Comparison of ENCODE assay signal across 2 cellular contexts in the genomic region with DNA sequence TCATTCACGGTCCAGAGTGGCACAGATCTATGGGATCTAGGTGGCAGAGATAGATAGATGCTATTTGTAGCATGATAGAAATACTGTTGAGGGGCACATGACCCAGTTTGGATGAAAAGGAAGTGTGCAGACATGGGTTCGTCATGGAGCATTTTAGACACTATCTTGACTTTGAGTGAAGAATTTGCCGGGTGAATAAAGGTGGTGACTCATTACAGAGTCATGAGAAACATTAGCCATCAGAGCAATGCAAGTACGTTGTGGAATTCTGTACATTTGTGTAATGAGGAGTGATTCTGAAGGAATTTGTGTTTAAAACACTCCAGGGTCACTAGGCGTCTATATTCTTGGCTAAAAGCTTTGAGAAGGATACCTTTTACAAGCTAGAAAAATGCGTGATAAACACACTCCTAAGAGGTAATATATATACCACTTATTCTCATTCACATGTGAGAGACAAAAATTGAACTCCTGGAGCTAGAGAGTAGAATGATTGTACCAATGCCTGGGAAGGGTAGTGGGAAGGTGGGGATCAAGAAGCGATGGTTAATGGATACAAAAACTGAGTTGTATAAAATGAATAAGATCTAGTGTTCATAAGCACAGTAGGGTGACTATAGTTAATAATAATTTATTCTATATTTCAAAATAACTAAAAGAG.
A peak's percentile ranks its signal among the peaks of the same experiment; 100 is the strongest.
TF ChIP-seq lines count a peak whose summit lies in the region.

No MANE protein-coding gene starts in this region.

TF ChIP-seq in HCT116, 20 proteins besides CTCF, POLR2A, EP300 and RAD21:
- TF ChIP-seq, protein P1, sequence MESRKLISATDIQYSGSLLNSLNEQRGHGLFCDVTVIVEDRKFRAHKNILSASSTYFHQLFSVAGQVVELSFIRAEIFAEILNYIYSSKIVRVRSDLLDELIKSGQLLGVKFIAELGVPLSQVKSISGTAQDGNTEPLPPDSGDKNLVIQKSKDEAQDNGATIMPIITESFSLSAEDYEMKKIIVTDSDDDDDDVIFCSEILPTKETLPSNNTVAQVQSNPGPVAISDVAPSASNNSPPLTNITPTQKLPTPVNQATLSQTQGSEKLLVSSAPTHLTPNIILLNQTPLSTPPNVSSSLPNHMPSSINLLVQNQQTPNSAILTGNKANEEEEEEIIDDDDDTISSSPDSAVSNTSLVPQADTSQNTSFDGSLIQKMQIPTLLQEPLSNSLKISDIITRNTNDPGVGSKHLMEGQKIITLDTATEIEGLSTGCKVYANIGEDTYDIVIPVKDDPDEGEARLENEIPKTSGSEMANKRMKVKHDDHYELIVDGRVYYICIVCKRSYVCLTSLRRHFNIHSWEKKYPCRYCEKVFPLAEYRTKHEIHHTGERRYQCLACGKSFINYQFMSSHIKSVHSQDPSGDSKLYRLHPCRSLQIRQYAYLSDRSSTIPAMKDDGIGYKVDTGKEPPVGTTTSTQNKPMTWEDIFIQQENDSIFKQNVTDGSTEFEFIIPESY (IDR thresholded peaks at IDR 0.05; ENCODE audit: extremely low read depth, insufficient replicate concordance, low read length): no peak
- no peak for TF ChIP-seq SP1 (IDR thresholded peaks at IDR 0.05; ENCODE audit: low read depth)
- TF ChIP-seq EZH2phosphoT487 (IDR thresholded peaks at IDR 0.05; ENCODE audit: borderline replicate concordance): no peak
- peak; percentile 63 for TF ChIP-seq TCF7L2 (IDR thresholded peaks at IDR 0.05; ENCODE audit: borderline replicate concordance, extremely low read depth, insufficient read depth, insufficient read length)
- no peak for TF ChIP-seq JUND (IDR thresholded peaks at IDR 0.05)

TF ChIP-seq in SK-N-SH, 30 proteins besides CTCF, POLR2A, EP300 and RAD21 (continued from another document):
- TF ChIP-seq RCOR1 (IDR thresholded peaks at IDR 0.05; ENCODE audit: low read length): no peak
- TF ChIP-seq GABPA (IDR thresholded peaks at IDR 0.05; ENCODE audit: low read depth): no peak
- peak; percentile 55 for TF ChIP-seq NFIC (IDR thresholded peaks at IDR 0.05; ENCODE audit: borderline replicate concordance)
- TF ChIP-seq EZH2phosphoT487 (IDR thresholded peaks at IDR 0.05; ENCODE audit: borderline replicate concordance, low read depth): no peak
- TF ChIP-seq, protein P2, sequence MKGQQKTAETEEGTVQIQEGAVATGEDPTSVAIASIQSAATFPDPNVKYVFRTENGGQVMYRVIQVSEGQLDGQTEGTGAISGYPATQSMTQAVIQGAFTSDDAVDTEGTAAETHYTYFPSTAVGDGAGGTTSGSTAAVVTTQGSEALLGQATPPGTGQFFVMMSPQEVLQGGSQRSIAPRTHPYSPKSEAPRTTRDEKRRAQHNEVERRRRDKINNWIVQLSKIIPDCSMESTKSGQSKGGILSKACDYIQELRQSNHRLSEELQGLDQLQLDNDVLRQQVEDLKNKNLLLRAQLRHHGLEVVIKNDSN (IDR thresholded peaks at IDR 0.05; ENCODE audit: borderline replicate concordance, low read depth): peak; percentile 69
- no peak for TF ChIP-seq ELF1 (IDR thresholded peaks at IDR 0.05)
- no peak for TF ChIP-seq TAF1 (IDR thresholded peaks at IDR 0.05; ENCODE audit: borderline replicate concordance, low read depth, low read length)
- TF ChIP-seq SMC3 (IDR thresholded peaks at IDR 0.05; ENCODE audit: low read depth, low read length): no peak
- TF ChIP-seq, protein P3, sequence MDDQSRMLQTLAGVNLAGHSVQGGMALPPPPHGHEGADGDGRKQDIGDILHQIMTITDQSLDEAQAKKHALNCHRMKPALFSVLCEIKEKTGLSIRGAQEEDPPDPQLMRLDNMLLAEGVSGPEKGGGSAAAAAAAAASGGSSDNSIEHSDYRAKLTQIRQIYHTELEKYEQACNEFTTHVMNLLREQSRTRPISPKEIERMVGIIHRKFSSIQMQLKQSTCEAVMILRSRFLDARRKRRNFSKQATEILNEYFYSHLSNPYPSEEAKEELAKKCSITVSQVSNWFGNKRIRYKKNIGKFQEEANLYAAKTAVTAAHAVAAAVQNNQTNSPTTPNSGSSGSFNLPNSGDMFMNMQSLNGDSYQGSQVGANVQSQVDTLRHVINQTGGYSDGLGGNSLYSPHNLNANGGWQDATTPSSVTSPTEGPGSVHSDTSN (IDR thresholded peaks at IDR 0.05): peak; percentile 92
- no peak for TF ChIP-seq RFX5 (IDR thresholded peaks at IDR 0.05; ENCODE audit: low read length)
- TF ChIP-seq SIN3A (IDR thresholded peaks at IDR 0.05; ENCODE audit: borderline replicate concordance, low read depth, low read length): 0 out of 2 replicates have a peak, but pooled peaks have one; percentile 21
- no peak for TF ChIP-seq GATA2 (CRISPR knock-in tag; IDR thresholded peaks at IDR 0.05)
- TF ChIP-seq FOXM1 (IDR thresholded peaks at IDR 0.05; ENCODE audit: low read depth): no peak
- TF ChIP-seq FOXJ3 (CRISPR knock-in tag; IDR thresholded peaks at IDR 0.05): no peak
- TF ChIP-seq NRF1 (IDR thresholded peaks at IDR 0.05; ENCODE audit: low read depth, low read length): no peak
- TF ChIP-seq, protein P1 (IDR thresholded peaks at IDR 0.05; ENCODE audit: borderline replicate concordance, low read depth): peak; percentile 64; the same call in 1 of the 2 replicates
- TF ChIP-seq MEF2A (IDR thresholded peaks at IDR 0.05; ENCODE audit: borderline replicate concordance, low read depth): peak; percentile 37; the same call in 1 of the 2 replicates
- TF ChIP-seq, protein P4, sequence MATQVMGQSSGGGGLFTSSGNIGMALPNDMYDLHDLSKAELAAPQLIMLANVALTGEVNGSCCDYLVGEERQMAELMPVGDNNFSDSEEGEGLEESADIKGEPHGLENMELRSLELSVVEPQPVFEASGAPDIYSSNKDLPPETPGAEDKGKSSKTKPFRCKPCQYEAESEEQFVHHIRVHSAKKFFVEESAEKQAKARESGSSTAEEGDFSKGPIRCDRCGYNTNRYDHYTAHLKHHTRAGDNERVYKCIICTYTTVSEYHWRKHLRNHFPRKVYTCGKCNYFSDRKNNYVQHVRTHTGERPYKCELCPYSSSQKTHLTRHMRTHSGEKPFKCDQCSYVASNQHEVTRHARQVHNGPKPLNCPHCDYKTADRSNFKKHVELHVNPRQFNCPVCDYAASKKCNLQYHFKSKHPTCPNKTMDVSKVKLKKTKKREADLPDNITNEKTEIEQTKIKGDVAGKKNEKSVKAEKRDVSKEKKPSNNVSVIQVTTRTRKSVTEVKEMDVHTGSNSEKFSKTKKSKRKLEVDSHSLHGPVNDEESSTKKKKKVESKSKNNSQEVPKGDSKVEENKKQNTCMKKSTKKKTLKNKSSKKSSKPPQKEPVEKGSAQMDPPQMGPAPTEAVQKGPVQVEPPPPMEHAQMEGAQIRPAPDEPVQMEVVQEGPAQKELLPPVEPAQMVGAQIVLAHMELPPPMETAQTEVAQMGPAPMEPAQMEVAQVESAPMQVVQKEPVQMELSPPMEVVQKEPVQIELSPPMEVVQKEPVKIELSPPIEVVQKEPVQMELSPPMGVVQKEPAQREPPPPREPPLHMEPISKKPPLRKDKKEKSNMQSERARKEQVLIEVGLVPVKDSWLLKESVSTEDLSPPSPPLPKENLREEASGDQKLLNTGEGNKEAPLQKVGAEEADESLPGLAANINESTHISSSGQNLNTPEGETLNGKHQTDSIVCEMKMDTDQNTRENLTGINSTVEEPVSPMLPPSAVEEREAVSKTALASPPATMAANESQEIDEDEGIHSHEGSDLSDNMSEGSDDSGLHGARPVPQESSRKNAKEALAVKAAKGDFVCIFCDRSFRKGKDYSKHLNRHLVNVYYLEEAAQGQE (IDR thresholded peaks at IDR 0.05; ENCODE audit: low read depth, low read length): no peak
- peak; percentile 84 for TF ChIP-seq TEAD4 (IDR thresholded peaks at IDR 0.05; ENCODE audit: borderline replicate concordance, insufficient read depth)
- TF ChIP-seq, protein P5, sequence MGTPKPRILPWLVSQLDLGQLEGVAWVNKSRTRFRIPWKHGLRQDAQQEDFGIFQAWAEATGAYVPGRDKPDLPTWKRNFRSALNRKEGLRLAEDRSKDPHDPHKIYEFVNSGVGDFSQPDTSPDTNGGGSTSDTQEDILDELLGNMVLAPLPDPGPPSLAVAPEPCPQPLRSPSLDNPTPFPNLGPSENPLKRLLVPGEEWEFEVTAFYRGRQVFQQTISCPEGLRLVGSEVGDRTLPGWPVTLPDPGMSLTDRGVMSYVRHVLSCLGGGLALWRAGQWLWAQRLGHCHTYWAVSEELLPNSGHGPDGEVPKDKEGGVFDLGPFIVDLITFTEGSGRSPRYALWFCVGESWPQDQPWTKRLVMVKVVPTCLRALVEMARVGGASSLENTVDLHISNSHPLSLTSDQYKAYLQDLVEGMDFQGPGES (IDR thresholded peaks at IDR 0.05; ENCODE audit: low read depth, low read length): no peak
- no peak for TF ChIP-seq MXI1 (IDR thresholded peaks at IDR 0.05; ENCODE audit: low read depth, low read length)
- TF ChIP-seq, protein P6, sequence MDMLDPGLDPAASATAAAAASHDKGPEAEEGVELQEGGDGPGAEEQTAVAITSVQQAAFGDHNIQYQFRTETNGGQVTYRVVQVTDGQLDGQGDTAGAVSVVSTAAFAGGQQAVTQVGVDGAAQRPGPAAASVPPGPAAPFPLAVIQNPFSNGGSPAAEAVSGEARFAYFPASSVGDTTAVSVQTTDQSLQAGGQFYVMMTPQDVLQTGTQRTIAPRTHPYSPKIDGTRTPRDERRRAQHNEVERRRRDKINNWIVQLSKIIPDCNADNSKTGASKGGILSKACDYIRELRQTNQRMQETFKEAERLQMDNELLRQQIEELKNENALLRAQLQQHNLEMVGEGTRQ (IDR thresholded peaks at IDR 0.05; ENCODE audit: borderline replicate concordance, low read depth, low read length): no peak
- peak; percentile 94 for TF ChIP-seq FOSL2 (IDR thresholded peaks at IDR 0.05; ENCODE audit: borderline replicate concordance, low read depth)
- peak; percentile 77 for TF ChIP-seq TCF12 (IDR thresholded peaks at IDR 0.05)
